1 cellular context compared by ENCODE assay signal in the genomic region with DNA sequence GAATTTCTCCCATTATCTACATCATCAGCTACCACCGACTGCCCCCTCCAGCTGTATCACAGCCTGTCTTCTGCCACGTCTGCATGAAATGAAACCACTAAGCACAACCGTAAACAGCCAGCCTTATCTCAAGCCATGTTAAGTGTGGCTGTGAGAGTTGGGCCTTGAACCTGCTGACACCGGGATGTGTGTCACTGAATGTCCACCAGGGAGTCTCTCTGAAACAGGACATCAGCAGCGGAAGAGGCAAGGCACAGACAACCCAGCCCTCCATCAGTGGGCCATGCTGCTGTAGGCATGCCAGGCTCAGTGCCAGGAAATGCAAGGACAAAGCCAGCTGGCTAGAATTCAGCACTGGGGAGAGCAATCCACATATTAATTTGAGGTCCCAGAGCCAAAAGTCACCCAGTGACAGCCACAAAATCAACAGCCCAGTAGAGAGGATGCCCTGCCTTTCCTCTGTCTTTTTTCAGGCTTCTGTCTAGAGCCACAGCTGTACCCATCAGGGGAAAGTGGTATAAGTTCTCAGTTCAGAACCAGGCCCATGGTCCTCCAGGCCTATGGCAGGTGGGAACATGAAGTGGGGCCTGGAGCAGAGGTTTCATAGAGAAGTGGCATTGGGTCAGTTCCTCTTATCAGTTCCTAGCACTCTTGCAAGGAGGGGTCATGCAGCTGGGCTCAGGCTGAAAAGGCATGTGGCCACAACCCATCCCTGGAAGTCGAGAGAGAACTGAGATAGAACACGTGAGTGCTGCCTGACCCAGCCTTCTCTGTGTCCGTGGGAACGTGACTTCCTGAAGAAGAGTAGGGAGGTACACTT.
TF ChIP-seq lines count a peak whose summit lies in the region.

No MANE protein-coding gene starts in this region.

TF ChIP-seq in K562, 482 proteins besides CTCF, POLR2A, EP300 and RAD21 (continued from another document):
- TF ChIP-seq HBP1 (CRISPR knock-in tag; IDR thresholded peaks at IDR 0.05) (no peak), CXXC5 (CRISPR knock-in tag; IDR thresholded peaks at IDR 0.05) (peak; percentile 58), ZBTB43 (CRISPR knock-in tag; IDR thresholded peaks at IDR 0.05) (no peak), ZBTB8A (IDR thresholded peaks at IDR 0.05; ENCODE audit: partially characterized antibody) (no peak), TAL1 (IDR thresholded peaks at IDR 0.05) (peak; percentile 71), PURB (CRISPR knock-in tag; IDR thresholded peaks at IDR 0.05; ENCODE audit: low read depth) (no peak)
- TF ChIP-seq, protein P1, sequence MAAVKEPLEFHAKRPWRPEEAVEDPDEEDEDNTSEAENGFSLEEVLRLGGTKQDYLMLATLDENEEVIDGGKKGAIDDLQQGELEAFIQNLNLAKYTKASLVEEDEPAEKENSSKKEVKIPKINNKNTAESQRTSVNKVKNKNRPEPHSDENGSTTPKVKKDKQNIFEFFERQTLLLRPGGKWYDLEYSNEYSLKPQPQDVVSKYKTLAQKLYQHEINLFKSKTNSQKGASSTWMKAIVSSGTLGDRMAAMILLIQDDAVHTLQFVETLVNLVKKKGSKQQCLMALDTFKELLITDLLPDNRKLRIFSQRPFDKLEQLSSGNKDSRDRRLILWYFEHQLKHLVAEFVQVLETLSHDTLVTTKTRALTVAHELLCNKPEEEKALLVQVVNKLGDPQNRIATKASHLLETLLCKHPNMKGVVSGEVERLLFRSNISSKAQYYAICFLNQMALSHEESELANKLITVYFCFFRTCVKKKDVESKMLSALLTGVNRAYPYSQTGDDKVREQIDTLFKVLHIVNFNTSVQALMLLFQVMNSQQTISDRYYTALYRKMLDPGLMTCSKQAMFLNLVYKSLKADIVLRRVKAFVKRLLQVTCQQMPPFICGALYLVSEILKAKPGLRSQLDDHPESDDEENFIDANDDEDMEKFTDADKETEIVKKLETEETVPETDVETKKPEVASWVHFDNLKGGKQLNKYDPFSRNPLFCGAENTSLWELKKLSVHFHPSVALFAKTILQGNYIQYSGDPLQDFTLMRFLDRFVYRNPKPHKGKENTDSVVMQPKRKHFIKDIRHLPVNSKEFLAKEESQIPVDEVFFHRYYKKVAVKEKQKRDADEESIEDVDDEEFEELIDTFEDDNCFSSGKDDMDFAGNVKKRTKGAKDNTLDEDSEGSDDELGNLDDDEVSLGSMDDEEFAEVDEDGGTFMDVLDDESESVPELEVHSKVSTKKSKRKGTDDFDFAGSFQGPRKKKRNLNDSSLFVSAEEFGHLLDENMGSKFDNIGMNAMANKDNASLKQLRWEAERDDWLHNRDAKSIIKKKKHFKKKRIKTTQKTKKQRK (IDR thresholded peaks at IDR 0.05; ENCODE audit: borderline replicate concordance, low read depth, low read length) = no peak
